ENCODE assay signal across 2 cellular contexts in the genomic region with DNA sequence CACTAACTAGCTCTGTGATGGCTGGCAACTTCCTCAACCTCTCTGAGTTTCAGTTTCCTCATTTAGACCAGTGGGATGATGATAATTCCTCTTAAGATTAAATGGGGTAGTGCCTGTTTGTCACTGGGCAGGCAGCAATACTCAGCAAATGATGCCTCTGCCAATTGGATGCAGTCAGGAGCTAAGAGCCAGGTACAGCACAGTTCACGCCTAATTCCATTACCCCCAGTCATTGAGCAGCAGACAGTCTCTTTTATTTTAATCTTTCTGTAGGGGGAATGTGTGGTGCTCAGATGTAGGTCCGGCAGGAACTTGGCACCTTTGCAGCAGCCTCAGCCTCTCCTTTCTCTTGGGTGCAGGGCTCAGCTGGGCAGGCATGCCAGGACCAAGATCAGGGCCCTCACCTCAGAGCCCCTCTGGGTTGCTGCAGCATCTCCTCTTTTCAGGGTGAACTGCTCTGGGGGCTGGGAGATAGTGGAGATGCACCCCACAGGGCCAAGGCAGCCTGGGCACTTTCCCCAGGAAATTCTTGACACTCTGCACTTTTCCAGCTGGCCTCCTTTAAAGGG.
TF ChIP-seq lines count a peak whose summit lies in the region.

No MANE protein-coding gene starts in this region.

TF ChIP-seq in SK-N-SH, 30 proteins besides CTCF, POLR2A, EP300 and RAD21 (continued from another document):
- TF ChIP-seq, protein P1, sequence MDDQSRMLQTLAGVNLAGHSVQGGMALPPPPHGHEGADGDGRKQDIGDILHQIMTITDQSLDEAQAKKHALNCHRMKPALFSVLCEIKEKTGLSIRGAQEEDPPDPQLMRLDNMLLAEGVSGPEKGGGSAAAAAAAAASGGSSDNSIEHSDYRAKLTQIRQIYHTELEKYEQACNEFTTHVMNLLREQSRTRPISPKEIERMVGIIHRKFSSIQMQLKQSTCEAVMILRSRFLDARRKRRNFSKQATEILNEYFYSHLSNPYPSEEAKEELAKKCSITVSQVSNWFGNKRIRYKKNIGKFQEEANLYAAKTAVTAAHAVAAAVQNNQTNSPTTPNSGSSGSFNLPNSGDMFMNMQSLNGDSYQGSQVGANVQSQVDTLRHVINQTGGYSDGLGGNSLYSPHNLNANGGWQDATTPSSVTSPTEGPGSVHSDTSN (IDR thresholded peaks at IDR 0.05), result no peak
- TF ChIP-seq GABPA (IDR thresholded peaks at IDR 0.05; ENCODE audit: low read depth) (no peak), EZH2phosphoT487 (IDR thresholded peaks at IDR 0.05; ENCODE audit: borderline replicate concordance, low read depth) (no peak), FOSL2 (IDR thresholded peaks at IDR 0.05; ENCODE audit: borderline replicate concordance, low read depth) (no peak), JUND (IDR thresholded peaks at IDR 0.05) (no peak), GATA2 (CRISPR knock-in tag; IDR thresholded peaks at IDR 0.05) (no peak), POLR2AphosphoS5 (IDR thresholded peaks at IDR 0.05; ENCODE audit: low read depth, low read length) (no peak), SMC3 (IDR thresholded peaks at IDR 0.05; ENCODE audit: low read depth, low read length) (no peak), RCOR1 (IDR thresholded peaks at IDR 0.05; ENCODE audit: low read length) (no peak), CHD2 (IDR thresholded peaks at IDR 0.05; ENCODE audit: low read length, partially characterized antibody) (no peak)
- TF ChIP-seq, protein P2, sequence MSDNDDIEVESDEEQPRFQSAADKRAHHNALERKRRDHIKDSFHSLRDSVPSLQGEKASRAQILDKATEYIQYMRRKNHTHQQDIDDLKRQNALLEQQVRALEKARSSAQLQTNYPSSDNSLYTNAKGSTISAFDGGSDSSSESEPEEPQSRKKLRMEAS (IDR thresholded peaks at IDR 0.05; ENCODE audit: low read depth), result no peak
- TF ChIP-seq, protein P3, sequence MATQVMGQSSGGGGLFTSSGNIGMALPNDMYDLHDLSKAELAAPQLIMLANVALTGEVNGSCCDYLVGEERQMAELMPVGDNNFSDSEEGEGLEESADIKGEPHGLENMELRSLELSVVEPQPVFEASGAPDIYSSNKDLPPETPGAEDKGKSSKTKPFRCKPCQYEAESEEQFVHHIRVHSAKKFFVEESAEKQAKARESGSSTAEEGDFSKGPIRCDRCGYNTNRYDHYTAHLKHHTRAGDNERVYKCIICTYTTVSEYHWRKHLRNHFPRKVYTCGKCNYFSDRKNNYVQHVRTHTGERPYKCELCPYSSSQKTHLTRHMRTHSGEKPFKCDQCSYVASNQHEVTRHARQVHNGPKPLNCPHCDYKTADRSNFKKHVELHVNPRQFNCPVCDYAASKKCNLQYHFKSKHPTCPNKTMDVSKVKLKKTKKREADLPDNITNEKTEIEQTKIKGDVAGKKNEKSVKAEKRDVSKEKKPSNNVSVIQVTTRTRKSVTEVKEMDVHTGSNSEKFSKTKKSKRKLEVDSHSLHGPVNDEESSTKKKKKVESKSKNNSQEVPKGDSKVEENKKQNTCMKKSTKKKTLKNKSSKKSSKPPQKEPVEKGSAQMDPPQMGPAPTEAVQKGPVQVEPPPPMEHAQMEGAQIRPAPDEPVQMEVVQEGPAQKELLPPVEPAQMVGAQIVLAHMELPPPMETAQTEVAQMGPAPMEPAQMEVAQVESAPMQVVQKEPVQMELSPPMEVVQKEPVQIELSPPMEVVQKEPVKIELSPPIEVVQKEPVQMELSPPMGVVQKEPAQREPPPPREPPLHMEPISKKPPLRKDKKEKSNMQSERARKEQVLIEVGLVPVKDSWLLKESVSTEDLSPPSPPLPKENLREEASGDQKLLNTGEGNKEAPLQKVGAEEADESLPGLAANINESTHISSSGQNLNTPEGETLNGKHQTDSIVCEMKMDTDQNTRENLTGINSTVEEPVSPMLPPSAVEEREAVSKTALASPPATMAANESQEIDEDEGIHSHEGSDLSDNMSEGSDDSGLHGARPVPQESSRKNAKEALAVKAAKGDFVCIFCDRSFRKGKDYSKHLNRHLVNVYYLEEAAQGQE (IDR thresholded peaks at IDR 0.05; ENCODE audit: low read depth, low read length), result no peak

TF ChIP-seq in SK-N-SH treated with all-trans-retinoic acid at 6 μM for 48 hours, 23 proteins besides CTCF, POLR2A, EP300 and RAD21 (continued from another document):
- TF ChIP-seq, protein P4, sequence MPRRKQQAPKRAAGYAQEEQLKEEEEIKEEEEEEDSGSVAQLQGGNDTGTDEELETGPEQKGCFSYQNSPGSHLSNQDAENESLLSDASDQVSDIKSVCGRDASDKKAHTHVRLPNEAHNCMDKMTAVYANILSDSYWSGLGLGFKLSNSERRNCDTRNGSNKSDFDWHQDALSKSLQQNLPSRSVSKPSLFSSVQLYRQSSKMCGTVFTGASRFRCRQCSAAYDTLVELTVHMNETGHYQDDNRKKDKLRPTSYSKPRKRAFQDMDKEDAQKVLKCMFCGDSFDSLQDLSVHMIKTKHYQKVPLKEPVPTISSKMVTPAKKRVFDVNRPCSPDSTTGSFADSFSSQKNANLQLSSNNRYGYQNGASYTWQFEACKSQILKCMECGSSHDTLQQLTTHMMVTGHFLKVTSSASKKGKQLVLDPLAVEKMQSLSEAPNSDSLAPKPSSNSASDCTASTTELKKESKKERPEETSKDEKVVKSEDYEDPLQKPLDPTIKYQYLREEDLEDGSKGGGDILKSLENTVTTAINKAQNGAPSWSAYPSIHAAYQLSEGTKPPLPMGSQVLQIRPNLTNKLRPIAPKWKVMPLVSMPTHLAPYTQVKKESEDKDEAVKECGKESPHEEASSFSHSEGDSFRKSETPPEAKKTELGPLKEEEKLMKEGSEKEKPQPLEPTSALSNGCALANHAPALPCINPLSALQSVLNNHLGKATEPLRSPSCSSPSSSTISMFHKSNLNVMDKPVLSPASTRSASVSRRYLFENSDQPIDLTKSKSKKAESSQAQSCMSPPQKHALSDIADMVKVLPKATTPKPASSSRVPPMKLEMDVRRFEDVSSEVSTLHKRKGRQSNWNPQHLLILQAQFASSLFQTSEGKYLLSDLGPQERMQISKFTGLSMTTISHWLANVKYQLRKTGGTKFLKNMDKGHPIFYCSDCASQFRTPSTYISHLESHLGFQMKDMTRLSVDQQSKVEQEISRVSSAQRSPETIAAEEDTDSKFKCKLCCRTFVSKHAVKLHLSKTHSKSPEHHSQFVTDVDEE (CRISPR knock-in tag; IDR thresholded peaks at IDR 0.05), result no peak
- no peak for TF ChIP-seq ESRRG (CRISPR knock-in tag; IDR thresholded peaks at IDR 0.05)
- no peak for TF ChIP-seq GLIS3 (CRISPR knock-in tag; IDR thresholded peaks at IDR 0.05)
- TF ChIP-seq, protein P5, sequence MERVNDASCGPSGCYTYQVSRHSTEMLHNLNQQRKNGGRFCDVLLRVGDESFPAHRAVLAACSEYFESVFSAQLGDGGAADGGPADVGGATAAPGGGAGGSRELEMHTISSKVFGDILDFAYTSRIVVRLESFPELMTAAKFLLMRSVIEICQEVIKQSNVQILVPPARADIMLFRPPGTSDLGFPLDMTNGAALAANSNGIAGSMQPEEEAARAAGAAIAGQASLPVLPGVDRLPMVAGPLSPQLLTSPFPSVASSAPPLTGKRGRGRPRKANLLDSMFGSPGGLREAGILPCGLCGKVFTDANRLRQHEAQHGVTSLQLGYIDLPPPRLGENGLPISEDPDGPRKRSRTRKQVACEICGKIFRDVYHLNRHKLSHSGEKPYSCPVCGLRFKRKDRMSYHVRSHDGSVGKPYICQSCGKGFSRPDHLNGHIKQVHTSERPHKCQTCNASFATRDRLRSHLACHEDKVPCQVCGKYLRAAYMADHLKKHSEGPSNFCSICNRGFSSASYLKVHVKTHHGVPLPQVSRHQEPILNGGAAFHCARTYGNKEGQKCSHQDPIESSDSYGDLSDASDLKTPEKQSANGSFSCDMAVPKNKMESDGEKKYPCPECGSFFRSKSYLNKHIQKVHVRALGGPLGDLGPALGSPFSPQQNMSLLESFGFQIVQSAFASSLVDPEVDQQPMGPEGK (CRISPR knock-in tag; IDR thresholded peaks at IDR 0.05; ENCODE audit: borderline replicate concordance), result no peak
- no peak for TF ChIP-seq TOX (CRISPR knock-in tag; IDR thresholded peaks at IDR 0.05; ENCODE audit: borderline replicate concordance)
- TF ChIP-seq OSR1 (CRISPR knock-in tag; IDR thresholded peaks at IDR 0.05), result no peak
